ENCODE assay signal across 23 cellular contexts in genomic region chr10:98205351-98205750, GRCh38.
"Had no signal": no experiment of that assay in that cellular context is flagged by ENCODE, and none has a peak within 500 bp of the region (broad histone marks: within the 10 kb centered on the region; RNA-seq: fewer than 3 reads in every experiment).

No MANE protein-coding gene starts in this region.

- DNase-seq: colonic mucosa; cortex of kidney; dermis blood vessel endothelial cell; dorsolateral prefrontal cortex; effector CD4-positive, alpha-beta T cell; effector CD8-positive, alpha-beta T cell; effector memory CD4-positive, alpha-beta T cell; effector memory CD8-positive, alpha-beta T cell; endodermal cell; erythroblast; esophagus squamous epithelium; foreskin fibroblast; foreskin keratinocyte; foreskin melanocyte; gastrocnemius medialis; glutamatergic neuron; head of caudate nucleus; heart left ventricle; heart right ventricle had no signal

- H3K27me3 ChIP-seq: colonic mucosa, dorsolateral prefrontal cortex, esophagus muscularis mucosa, esophagus squamous epithelium, foreskin keratinocyte, gastrocnemius medialis, gastroesophageal sphincter, heart left ventricle, heart right ventricle had no signal

- H3K27ac ChIP-seq: colonic mucosa, coronary artery, dorsolateral prefrontal cortex, epithelial cell of prostate, esophagus muscularis mucosa, esophagus squamous epithelium, foreskin keratinocyte, gastrocnemius medialis, gastroesophageal sphincter, heart left ventricle, heart right ventricle had no signal

- H3K9me3 ChIP-seq: colonic mucosa, esophagus muscularis mucosa, esophagus squamous epithelium, gastrocnemius medialis, gastroesophageal sphincter, heart left ventricle, heart right ventricle had no signal

- H3K36me3 ChIP-seq: colonic mucosa had no signal

- H3K4me3 ChIP-seq: colonic mucosa, coronary artery, dorsolateral prefrontal cortex, esophagus muscularis mucosa, esophagus squamous epithelium, gastrocnemius medialis, gastroesophageal sphincter, heart left ventricle, heart right ventricle had no signal
